Comparison of ENCODE assay signal across 9 cellular contexts in genomic region chr10:22322663-22323160, GRCh38. TPM values are rescaled to one million over a fixed set of nuclear protein-coding genes. Genes with fewer than 3 reads are reported as not detected.
DNase-seq lines count a peak whose midpoint lies in the region; ATAC-seq and TF ChIP-seq lines count a peak whose summit lies in the region.
"Had no signal": no experiment of that assay in that cellular context is flagged by ENCODE, and none has a peak within 500 bp of the region (broad histone marks: within the 10 kb centered on the region; RNA-seq: fewer than 3 reads in every experiment).

No MANE protein-coding gene starts in this region.

- no peak for DNase-seq in H9
- DNase-seq in T-cell, result no peak
- DNase-seq in glutamatergic neuron, result no peak
- DNase-seq in GM19240 (ENCODE audit: insufficient read length, low spot score), result no peak
- no peak for DNase-seq in SK-N-DZ (ENCODE audit: low spot score)
- no peak for DNase-seq in activated CD4-positive, CD25-positive, alpha-beta regulatory T cell treated with anti-CD3 and anti-CD28 coated beads, Interleukin-2, amount 50 U/mL, for 72 hours
- DNase-seq in GM19238 (ENCODE audit: insufficient read length, low spot score), result no peak

- CTCF ChIA-PET in T-cell (lab: Charles Lee), result interaction anchor here in 1 of 2 donors (0.6 to 1.3 kb wide), 2 partner anchors 18 to 69 kb away, joined by 3 read pairs; no protein-coding TSS in a partner anchor

- no peak overlapping the region for H4K91ac ChIP-seq in H9 (ENCODE audit: insufficient read length, low read depth, low read length)

- H2AK5ac ChIP-seq in H9 (ENCODE audit: insufficient read length, low read length), result no peak overlapping the region

- H2AFZ ChIP-seq in H9 (ENCODE audit: low read length), result no peak overlapping the region

- no peak overlapping the region for H3K18ac ChIP-seq in H9 (ENCODE audit: insufficient read length, low read depth, low read length)

- TF ChIP-seq CTCF in H9 (conservative IDR thresholded peaks at IDR 0.05) (no peak), glutamatergic neuron (IDR thresholded peaks at IDR 0.05; ENCODE audit: partially characterized antibody, unreplicated experiment) (no peak)

- H3K9me3 Mint-ChIP-seq in H9 (peaks cover 4 to 5% of the 10 kb centered on the region in 2 experiments; a peak in 2 of 5 replicates), T-cell (no peaks in the 10 kb centered on the region), glutamatergic neuron (ENCODE audit: unreplicated experiment) (peaks cover 20% of the 10 kb centered on the region)

- H3K79me1 ChIP-seq in H9 (ENCODE audit: insufficient read depth, low read depth, low read length, poor library complexity, severe bottlenecking), result no peaks in the 10 kb centered on the region

- no peak overlapping the region for H2BK5ac ChIP-seq in H9 (ENCODE audit: insufficient read length, low read length)

- POLR2A ChIA-PET in T-cell (lab: Charles Lee), result interaction anchor here in 1 of 2 donors (0.6 to 1.0 kb wide), 4 partner anchors 9 to 763 kb away, joined by 3 to 5 read pairs (median 4); no protein-coding TSS in a partner anchor

- no CpG with 5 or more reads among the region's 5 CpGs for WGBS in H9 (ENCODE audit: extremely low coverage, insufficient read length, low lambda C conversion rate)

- H3T11ph ChIP-seq in H9 (ENCODE audit: low read length), result no peak overlapping the region

- H3K9ac ChIP-seq in H9 (ENCODE audit: extremely low read depth, insufficient read length, low read length) (no peak overlapping the region), skeletal muscle satellite cell (ENCODE audit: low read depth, low read length) (no peak overlapping the region)

- H3K14ac ChIP-seq in H9 (ENCODE audit: insufficient read depth, low read length), result no peak overlapping the region

- no peaks in the 10 kb centered on the region for H3K9me3 ChIP-seq in H9 (ENCODE audit: control insufficient read depth, low read depth, low read length)
- no peaks in the 10 kb centered on the region for H3K9me3 ChIP-seq in skeletal muscle satellite cell (replicated peaks; ENCODE audit: low read length)

- no peak overlapping the region for H4K5ac ChIP-seq in H9 (ENCODE audit: insufficient read length, low read depth, low read length)

- H3K4me3 Mint-ChIP-seq in H9 (peak overlapping the region; percentile 74 to 86), T-cell (peak overlapping the region; percentile 82 to 90 (median 87)), glutamatergic neuron (ENCODE audit: unreplicated experiment) (peak overlapping the region; percentile 93)

- H3K23me2 ChIP-seq in H9 (ENCODE audit: insufficient read length, low read depth, low read length, poor library complexity, severe bottlenecking), result peaks cover 5% of the 10 kb centered on the region

- H3K56ac ChIP-seq in H9 (ENCODE audit: insufficient read length, low read depth, low read length), result no peak overlapping the region

- H3K27me3 Mint-ChIP-seq in H9 (ENCODE audit: low read depth) (peaks cover 86% of the 10 kb centered on the region), T-cell (peaks cover 8 to 32% of the 10 kb centered on the region in 2 donors), glutamatergic neuron (ENCODE audit: unreplicated experiment) (peaks cover 33% of the 10 kb centered on the region)

- H3K27ac Mint-ChIP-seq in H9 (no peak overlapping the region), T-cell (peak overlapping the region; percentile 72 to 89), glutamatergic neuron (ENCODE audit: unreplicated experiment) (peak overlapping the region; percentile 91)

- H3K4me1 Mint-ChIP-seq in H9, result peaks cover 38 to 54% of the 10 kb centered on the region in 2 experiments
- H3K4me1 Mint-ChIP-seq in T-cell, result peaks cover 45 to 61% (median 58%) of the 10 kb centered on the region in 3 donors
- H3K4me1 Mint-ChIP-seq in glutamatergic neuron (ENCODE audit: low read depth, unreplicated experiment), result peaks cover 16% of the 10 kb centered on the region

- no peak overlapping the region for H4K8ac ChIP-seq in H9 (replicated peaks; ENCODE audit: insufficient read length, low read depth, low read length)

- H2BK20ac ChIP-seq in H9 (ENCODE audit: low read depth, low read length, poor library complexity, severe bottlenecking), result no peak overlapping the region

- H3K27me3 ChIP-seq in H9 (ENCODE audit: insufficient read depth, low read length) (peaks cover 59% of the 10 kb centered on the region), skeletal muscle satellite cell (ENCODE audit: control insufficient read depth, insufficient read depth, low read length) (peaks cover 25% of the 10 kb centered on the region)

- peaks cover 2% of the 10 kb centered on the region for H3K36me3 ChIP-seq in skeletal muscle satellite cell (ENCODE audit: insufficient read depth, low read length)

- H3K4ac ChIP-seq in H9 (ENCODE audit: low read depth, low read length), result no peak overlapping the region

- H3K4me2 ChIP-seq in H9 (ENCODE audit: insufficient read depth, insufficient read length, low read length) (peak overlapping the region; percentile 81), skeletal muscle satellite cell (ENCODE audit: low read length) (peak overlapping the region; percentile 94)

- H2BK15ac ChIP-seq in H9 (ENCODE audit: low read depth, low read length), result no peak overlapping the region

- no peak overlapping the region for H2BK120ac ChIP-seq in H9 (ENCODE audit: low read depth, low read length, poor library complexity, severe bottlenecking)

- no peaks in the 10 kb centered on the region for H4K20me1 ChIP-seq in H9 (ENCODE audit: control insufficient read depth, insufficient read depth, insufficient read length)

- no peak overlapping the region for H3K27ac ChIP-seq in H9 (ENCODE audit: insufficient read length, low read depth, low read length)

- H3K4me1 ChIP-seq in H9 (ENCODE audit: insufficient read depth, low read length), result peaks cover 5% of the 10 kb centered on the region; the same call in 1 of the 2 replicates
- peaks cover 36% of the 10 kb centered on the region for H3K4me1 ChIP-seq in skeletal muscle satellite cell (ENCODE audit: control insufficient read depth, insufficient read depth, low read length)

- no peak overlapping the region for H2BK12ac ChIP-seq in H9 (ENCODE audit: insufficient read length, low read depth, low read length)

- H3K36me3 Mint-ChIP-seq in H9 (ENCODE audit: insufficient read depth in 1 of 3, low read depth in 3 of 3) (peaks cover 0 to 2% (median 1%) of the 10 kb centered on the region in 3 experiments; a peak in 4 of 7 replicates), T-cell (peaks cover 12% of the 10 kb centered on the region), glutamatergic neuron (ENCODE audit: unreplicated experiment) (peaks cover 4% of the 10 kb centered on the region)

- no peak for ATAC-seq in T-cell (replicated peaks in 1 of 4)

- H3K79me2 ChIP-seq in H9 (ENCODE audit: insufficient read depth, low read length), result no peaks in the 10 kb centered on the region

- H3K4me3 ChIP-seq in skeletal muscle satellite cell (ENCODE audit: low read length), result peak overlapping the region; percentile 81

- no peak overlapping the region for H3K23ac ChIP-seq in H9 (ENCODE audit: insufficient read length, low read depth, low read length)

RNA-seq across cellular contexts. Expression of gene BMI1, which starts 1.8 kb away (rescaled TPM):
- total RNA-seq in H9 (2021) (5.3 and 6.8 TPM in 2 replicates), T-cell (10 to 100 TPM; 48.9 to 69.2 (median 63.6) TPM), glutamatergic neuron (ENCODE audit: unreplicated experiment) (23.3 TPM)
- total RNA-seq in skeletal muscle satellite cell (2012; rRNA removed), result 58.3 and 69.0 TPM in 2 replicates
- polyA plus RNA-seq in SK-N-DZ (2014; cell fraction: cytosol; rRNA removed), result 70.7 and 80.8 TPM in 2 replicates
- polyA plus RNA-seq in SK-N-DZ (2014; cell fraction: nucleus; rRNA removed), result 185 and 210 TPM in 2 replicates

RNA-seq across cellular contexts. Expression of gene COMMD3, which starts 6.5 kb away (rescaled TPM):
- total RNA-seq in H9 (2021) (2.4 and 5.1 TPM in 2 replicates), T-cell (10 to 100 TPM; 25.2 to 57.2 (median 49.7) TPM), glutamatergic neuron (ENCODE audit: unreplicated experiment) (31.7 TPM)
- 48.7 and 49.9 TPM in 2 replicates for total RNA-seq in skeletal muscle satellite cell (2012; rRNA removed)
- 178 and 194 TPM in 2 replicates for polyA plus RNA-seq in SK-N-DZ (2014; cell fraction: cytosol; rRNA removed)
- 156 and 210 TPM in 2 replicates for polyA plus RNA-seq in SK-N-DZ (2014; cell fraction: nucleus; rRNA removed)

RNA-seq across cellular contexts. Expression of gene SPAG6, which starts 22.6 kb away (rescaled TPM):
- total RNA-seq in H9 (2021) (0.24 and 0.29 TPM in 2 replicates), T-cell (under 1 TPM in 2 of 5 donors, not detected in 3; 0.23 to 0.33 TPM), glutamatergic neuron (ENCODE audit: unreplicated experiment) (not detected)
- under 0.01 TPM in 1 of 2 replicates, not detected in the other for total RNA-seq in skeletal muscle satellite cell (2012; rRNA removed)
- 0.56 and 0.81 TPM in 2 replicates for polyA plus RNA-seq in SK-N-DZ (2014; cell fraction: cytosol; rRNA removed)
- polyA plus RNA-seq in SK-N-DZ (2014; cell fraction: nucleus; rRNA removed), result 0.79 and 1.1 TPM in 2 replicates
- total RNA-seq: myocyte had no signal

Comparison
In these comparisons a context has a peak if more than half of its experiments do, and no peak if none do; other contexts are left out.
1. H3K27ac Mint-ChIP-seq: peak in T-cell (2 of 2) and glutamatergic neuron (single experiment); none in H9 (0 of 3).
2. Peak in every context shown above with its lines, with median percentiles within 50 percentile points of each other: H3K4me3 Mint-ChIP-seq.